38 cellular contexts compared by ENCODE assay signal in the genomic region with DNA sequence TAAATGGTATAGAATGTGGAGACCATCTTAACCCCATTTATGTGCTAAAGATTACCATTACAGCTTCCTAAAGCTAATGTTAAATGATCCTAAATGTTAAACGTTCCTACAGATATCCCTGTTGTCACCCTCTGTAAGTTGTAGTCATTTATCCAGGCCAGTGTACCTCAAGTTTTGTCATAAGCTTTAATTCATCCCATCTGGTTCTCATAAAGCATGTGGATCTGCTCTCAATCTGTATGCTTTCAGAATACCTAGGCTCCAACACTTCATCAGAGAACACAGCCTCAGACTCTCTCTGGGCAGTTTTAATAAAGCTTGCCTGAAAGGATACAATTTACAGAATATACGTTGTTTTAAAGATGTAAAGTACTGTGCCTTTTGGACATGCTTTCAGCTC. TPM values are rescaled to one million over a fixed set of nuclear protein-coding genes. Genes with fewer than 3 reads are reported as not detected.
"Had no signal": no experiment of that assay in that cellular context is flagged by ENCODE, and none has a peak within 500 bp of the region (broad histone marks: within the 10 kb centered on the region; RNA-seq: fewer than 3 reads in every experiment).

No MANE protein-coding gene starts in this region.

- ATAC-seq: activated CD4-positive, CD25-positive, alpha-beta regulatory T cell treated with anti-CD3 and anti-CD28 coated beads, Interleukin-2, amount 50 U/mL, for 24 hours; activated CD8-positive, alpha-beta memory T cell treated with anti-CD3 and anti-CD28 coated beads, Interleukin-2, amount 10 ng/mL, durations not matched to agents 7 days and 5 days; activated CD8-positive, alpha-beta T cell treated with anti-CD3 and anti-CD28 coated beads, Interleukin-2, amount 10 ng/mL, durations not matched to agents 7 days and 5 days; activated T-cell treated with anti-CD3 and anti-CD28 coated beads, Interleukin-2, amount 50 U/mL, for 72 hours; esophagus mucosa; foreskin keratinocyte; gastrocnemius medialis; heart left ventricle; T-cell had no signal

- FAIRE-seq: astrocyte, bronchial epithelial cell had no signal

- H3K9me3 ChIP-seq: gastrocnemius medialis, heart left ventricle had no signal

- H3K4me3 ChIP-seq: coronary artery, dorsolateral prefrontal cortex, gastrocnemius medialis, heart left ventricle had no signal

- H3K4me1 Mint-ChIP-seq: activated B cell treated with CpG ODN at 0.5 μM for 24 hours; activated CD8-positive, alpha-beta memory T cell treated with anti-CD3 and anti-CD28 coated beads, Interleukin-2, amount 10 ng/mL, durations not matched to agents 7 days and 5 days; central memory CD8-positive, alpha-beta T cell; endodermal cell; T-cell had no signal

- H3K36me3 Mint-ChIP-seq: activated naive CD8-positive, alpha-beta T cell; T-cell had no signal

- DNase-seq: activated B cell treated with CpG ODN at 0.5 μM for 24 hours; activated CD4-positive, alpha-beta T cell treated with anti-CD3 and anti-CD28 coated beads for 48 hours; activated CD4-positive, alpha-beta T cell treated with anti-CD3 and anti-CD28 coated beads, Interleukin-2, amount 50 U/mL, for 1 hour; activated CD4-positive, alpha-beta T cell treated with anti-CD3 and anti-CD28 coated beads, Interleukin-2, amount 50 U/mL, for 48 hours; activated CD8-positive, alpha-beta memory T cell treated with anti-CD3 and anti-CD28 coated beads, Interleukin-2, amount 10 ng/mL, durations not matched to agents 7 days and 5 days; activated CD8-positive, alpha-beta memory T cell treated with anti-CD3 and anti-CD28 coated beads, Interleukin-2, amount 50 U/mL, for 4 hours; activated CD8-positive, alpha-beta T cell treated with anti-CD3 and anti-CD28 coated beads, Interleukin-2, amount 10 ng/mL, durations not matched to agents 7 days and 5 days; activated gamma-delta T cell; activated naive CD4-positive, alpha-beta T cell; activated naive CD4-positive, alpha-beta T cell treated with anti-CD3 and anti-CD28 coated beads, Interleukin-2, amount 50 U/mL, for 16 hours; activated T-cell treated with anti-CD3 and anti-CD28 coated beads for 4 hours; activated T-cell treated with anti-CD3 and anti-CD28 coated beads, Interleukin-2, amount 50 U/mL, for 24 hours; activated T-cell treated with anti-CD3 and anti-CD28 coated beads, Interleukin-2, amount 50 U/mL, for 72 hours; amniotic stem cell; anterior cingulate cortex; brain microvascular endothelial cell; dorsolateral prefrontal cortex; effector memory CD4-positive, alpha-beta T cell; endodermal cell; foreskin keratinocyte; gastrocnemius medialis; glutamatergic neuron; heart left ventricle; T-cell; T1000; WERI-Rb-1 had no signal

- H3K4me3 Mint-ChIP-seq: activated B cell treated with CpG ODN at 0.5 μM for 24 hours; activated CD8-positive, alpha-beta memory T cell treated with anti-CD3 and anti-CD28 coated beads, Interleukin-2, amount 10 ng/mL, durations not matched to agents 7 days and 5 days; activated CD8-positive, alpha-beta T cell treated with anti-CD3 and anti-CD28 coated beads, Interleukin-2, amount 10 ng/mL, durations not matched to agents 7 days and 5 days; activated naive CD8-positive, alpha-beta T cell; activated T-cell treated with anti-CD3 and anti-CD28 coated beads, Interleukin-2, amount 50 U/mL, for 24 hours; activated T-cell treated with anti-CD3 and anti-CD28 coated beads, Interleukin-2, amount 50 U/mL, for 72 hours; central memory CD8-positive, alpha-beta T cell; dendritic cell treated with granulocyte-macrophage colony-stimulating factor and Interleukin-4, amounts not matched to agents 40 ng/mL and 50 ng/mL, for 4 days; endodermal cell; T-cell; T-helper 1 cell treated with Interleukin-12 subunit alpha and Interleukin-12 subunit beta and Interleukin-4 antibody, amounts not matched to agents 30 μg/mL and 1 μg/mL, for 36 hours; T-helper 2 cell treated with Interferon-gamma antibody and Interleukin-4, amounts not matched to agents 5 μg/mL and 100 μg/mL, for 36 hours had no signal

- H3K27ac Mint-ChIP-seq: activated B cell treated with CpG ODN at 0.5 μM for 24 hours; activated CD8-positive, alpha-beta memory T cell treated with anti-CD3 and anti-CD28 coated beads, Interleukin-2, amount 10 ng/mL, durations not matched to agents 7 days and 5 days; activated CD8-positive, alpha-beta T cell treated with anti-CD3 and anti-CD28 coated beads, Interleukin-2, amount 10 ng/mL, durations not matched to agents 7 days and 5 days; activated naive CD8-positive, alpha-beta T cell; activated T-cell treated with anti-CD3 and anti-CD28 coated beads, Interleukin-2, amount 50 U/mL, for 24 hours; activated T-cell treated with anti-CD3 and anti-CD28 coated beads, Interleukin-2, amount 50 U/mL, for 72 hours; dendritic cell treated with granulocyte-macrophage colony-stimulating factor and Interleukin-4, amounts not matched to agents 40 ng/mL and 50 ng/mL, for 4 days; endodermal cell; T-cell; T-helper 1 cell treated with Interleukin-12 subunit alpha and Interleukin-12 subunit beta and Interleukin-4 antibody, amounts not matched to agents 30 μg/mL and 1 μg/mL, for 36 hours; T-helper 2 cell treated with Interferon-gamma antibody and Interleukin-4, amounts not matched to agents 5 μg/mL and 100 μg/mL, for 36 hours had no signal

- H3K9me3 Mint-ChIP-seq: activated B cell treated with CpG ODN at 0.5 μM for 24 hours; activated T-cell treated with anti-CD3 and anti-CD28 coated beads, Interleukin-2, amount 50 U/mL, for 72 hours; dendritic cell treated with granulocyte-macrophage colony-stimulating factor and Interleukin-4, amounts not matched to agents 40 ng/mL and 50 ng/mL, for 4 days; endodermal cell; T-helper 1 cell treated with Interleukin-12 subunit alpha and Interleukin-12 subunit beta and Interleukin-4 antibody, amounts not matched to agents 30 μg/mL and 1 μg/mL, for 36 hours had no signal

- H3K27me3 Mint-ChIP-seq: central memory CD8-positive, alpha-beta T cell had no signal

- H3K27me3 ChIP-seq: dorsolateral prefrontal cortex had no signal

- H3K36me3 ChIP-seq: brain microvascular endothelial cell, gastrocnemius medialis, heart left ventricle, WERI-Rb-1 had no signal

- H3K27ac ChIP-seq: brain microvascular endothelial cell, coronary artery, dorsolateral prefrontal cortex, foreskin keratinocyte, gastrocnemius medialis, heart left ventricle, WERI-Rb-1 had no signal

- H3K4me1 ChIP-seq: foreskin keratinocyte had no signal

RNA-seq across cellular contexts. Expression of a gene that starts 4.2 kb away (rescaled TPM):
- total RNA-seq: activated B cell treated with CpG ODN at 0.5 μM for 24 hours; activated CD8-positive, alpha-beta memory T cell treated with anti-CD3 and anti-CD28 coated beads for 36 hours; activated CD8-positive, alpha-beta memory T cell treated with anti-CD3 and anti-CD28 coated beads, Interleukin-2, amount 10 ng/mL, durations not matched to agents 7 days and 5 days; activated CD8-positive, alpha-beta T cell treated with anti-CD3 and anti-CD28 coated beads, Interleukin-2, amount 10 ng/mL, durations not matched to agents 7 days and 5 days; activated T-cell treated with anti-CD3 and anti-CD28 coated beads, Interleukin-2, amount 50 U/mL, for 72 hours; epithelial cell of proximal tubule; foreskin keratinocyte; T-cell had no signal
- polyA plus RNA-seq: foreskin keratinocyte had no signal
